Comparison of ENCODE assay signal across 1 cellular context in genomic region chr17:57465551-57465950, GRCh38.
TF ChIP-seq lines count a peak whose summit lies in the region.

No MANE protein-coding gene starts in this region.

TF ChIP-seq in SK-N-SH, 30 proteins besides CTCF, POLR2A, EP300 and RAD21:
- TF ChIP-seq FOXM1 (IDR thresholded peaks at IDR 0.05; ENCODE audit: low read depth) (no peak), SMC3 (IDR thresholded peaks at IDR 0.05; ENCODE audit: low read depth, low read length) (no peak), NFIC (IDR thresholded peaks at IDR 0.05; ENCODE audit: borderline replicate concordance) (no peak)
